ENCODE assay signal across 1 cellular context in genomic region chr7:43582503-43583423, GRCh38.
TF ChIP-seq lines count a peak whose summit lies in the region.

Gene STK17A, plus strand, starts transcription at chr7:43583108. Its CDS starts 136 bp downstream, at chr7:43583244.

TF ChIP-seq in HEK293, 187 proteins besides CTCF, POLR2A, EP300 and RAD21 (continued from another document):
- TF ChIP-seq ZNF529 (tag by site-specific recombination; IDR thresholded peaks at IDR 0.05; ENCODE audit: insufficient replicate concordance), result no peak
- no peak for TF ChIP-seq ZNF48 (tag by site-specific recombination; IDR thresholded peaks at IDR 0.05)
- no peak for TF ChIP-seq ZNF571 (tag by site-specific recombination; IDR thresholded peaks at IDR 0.05)
- TF ChIP-seq ZNF600 (tag by site-specific recombination; IDR thresholded peaks at IDR 0.05), result no peak
- TF ChIP-seq GLIS2 (tag by site-specific recombination; IDR thresholded peaks at IDR 0.05), result peak; percentile 52; the same call in 1 of the 2 replicates
- peak; percentile 51; the same call in 1 of the 2 replicates for TF ChIP-seq ZNF596 (tag by site-specific recombination; IDR thresholded peaks at IDR 0.05)
- no peak for TF ChIP-seq WT1 (tag by site-specific recombination; IDR thresholded peaks at IDR 0.05)
- TF ChIP-seq ZNF555 (tag by site-specific recombination; conservative IDR thresholded peaks at IDR 0.05), result no peak
- TF ChIP-seq ZFHX2 (tag by site-specific recombination; conservative IDR thresholded peaks at IDR 0.05), result peak; percentile 15; the same call in 1 of the 2 replicates
- TF ChIP-seq OSR2 (tag by site-specific recombination; IDR thresholded peaks at IDR 0.05), result 0 out of 2 replicates have a peak, but pooled peaks have one; percentile 35
- TF ChIP-seq RBAK (tag by site-specific recombination; IDR thresholded peaks at IDR 0.05), result no peak
- peak; percentile 100 for TF ChIP-seq SCRT1 (tag by site-specific recombination; IDR thresholded peaks at IDR 0.05; ENCODE audit: borderline replicate concordance)
- no peak for TF ChIP-seq ZNF670 (tag by site-specific recombination; IDR thresholded peaks at IDR 0.05; ENCODE audit: low read depth)
- no peak for TF ChIP-seq ZNF777 (tag by site-specific recombination; IDR thresholded peaks at IDR 0.05; ENCODE audit: borderline replicate concordance)
- TF ChIP-seq ZNF16 (tag by site-specific recombination; IDR thresholded peaks at IDR 0.05; ENCODE audit: low read depth), result no peak
- TF ChIP-seq ZNF354C (tag by site-specific recombination; IDR thresholded peaks at IDR 0.05; ENCODE audit: borderline replicate concordance, low read depth), result no peak
- no peak for TF ChIP-seq ZBTB48 (tag by site-specific recombination; IDR thresholded peaks at IDR 0.05)
- peak; percentile 89 for TF ChIP-seq ZNF654 (tag by site-specific recombination; IDR thresholded peaks at IDR 0.05; ENCODE audit: low read depth)
- no peak for TF ChIP-seq ZNF433 (tag by site-specific recombination; IDR thresholded peaks at IDR 0.05; ENCODE audit: low read depth)
- TF ChIP-seq KLF16 (tag by site-specific recombination; IDR thresholded peaks at IDR 0.05), result no peak
- peak; percentile 100 for TF ChIP-seq SCRT2 (tag by site-specific recombination; IDR thresholded peaks at IDR 0.05)
- peak; percentile 71 for TF ChIP-seq SP7 (tag by site-specific recombination; IDR thresholded peaks at IDR 0.05)
- TF ChIP-seq MZF1 (tag by site-specific recombination; IDR thresholded peaks at IDR 0.05; ENCODE audit: borderline replicate concordance), result no peak
- TF ChIP-seq EGR2 (tag by site-specific recombination; IDR thresholded peaks at IDR 0.05; ENCODE audit: low read depth), result no peak
- no peak; the same call in 1 of the 2 replicates for TF ChIP-seq ZBTB20 (tag by site-specific recombination; IDR thresholded peaks at IDR 0.05)
- no peak for TF ChIP-seq ZNF530 (tag by site-specific recombination; IDR thresholded peaks at IDR 0.05; ENCODE audit: low read depth)
- TF ChIP-seq KLF1 (tag by site-specific recombination; IDR thresholded peaks at IDR 0.05), result 0 out of 2 replicates have a peak, but pooled peaks have one; percentile 20
- 0 out of 2 replicates have a peak, but pooled peaks have one; percentile 51 for TF ChIP-seq ZNF549 (tag by site-specific recombination; IDR thresholded peaks at IDR 0.05)
- TF ChIP-seq PBX3 (CRISPR knock-in tag; IDR thresholded peaks at IDR 0.05), result no peak
- TF ChIP-seq ZNF423 (tag by site-specific recombination; IDR thresholded peaks at IDR 0.05), result no peak
- peak; percentile 21; the same call in 1 of the 2 replicates for TF ChIP-seq ZBTB44 (tag by site-specific recombination; IDR thresholded peaks at IDR 0.05)
- no peak for TF ChIP-seq ZNF561 (tag by site-specific recombination; IDR thresholded peaks at IDR 0.05; ENCODE audit: borderline replicate concordance)
- TF ChIP-seq ZNF324 (tag by site-specific recombination; IDR thresholded peaks at IDR 0.05), result no peak
- TF ChIP-seq ZNF701 (tag by site-specific recombination; IDR thresholded peaks at IDR 0.05), result no peak
- no peak for TF ChIP-seq ZNF112 (tag by site-specific recombination; IDR thresholded peaks at IDR 0.05)
- TF ChIP-seq ZNF660 (tag by site-specific recombination; IDR thresholded peaks at IDR 0.05), result peak; percentile 88
